ENCODE assay signal across 8 cellular contexts in genomic region chr20:38873050-38873581, GRCh38. TPM values are rescaled to one million over a fixed set of nuclear protein-coding genes. Genes with fewer than 3 reads are reported as not detected.
DNase-seq lines count a peak whose midpoint lies in the region; ATAC-seq and TF ChIP-seq lines count a peak whose summit lies in the region.

No MANE protein-coding gene starts in this region.

- H3K4me1 Mint-ChIP-seq in effector memory CD8-positive, alpha-beta T cell (ENCODE audit: low read depth in 2 of 2) = peaks cover 64 to 88% of the 10 kb centered on the region in 2 donors
- peaks cover 3% of the 10 kb centered on the region for H3K4me1 Mint-ChIP-seq in mesothelial cell of epicardium

- no peaks in the 10 kb centered on the region; the same call in 1 of the 2 replicates for H3K9me3 ChIP-seq in MG63
- peaks cover 0 to 5% (median 0%) of the 10 kb centered on the region in 4 donors for H3K9me3 ChIP-seq in esophagus muscularis mucosa

- H3K9me3 Mint-ChIP-seq in effector memory CD8-positive, alpha-beta T cell = no peaks in the 10 kb centered on the region
- H3K9me3 Mint-ChIP-seq in mesothelial cell of epicardium = no peaks in the 10 kb centered on the region

- no peak overlapping the region for H3K27ac ChIP-seq in esophagus muscularis mucosa (replicated peaks in 1 of 4)

- no peaks in the 10 kb centered on the region for H3K27me3 Mint-ChIP-seq in effector memory CD8-positive, alpha-beta T cell
- peaks cover 40% of the 10 kb centered on the region for H3K27me3 Mint-ChIP-seq in mesothelial cell of epicardium (ENCODE audit: low read depth)

- H3K4me1 ChIP-seq in esophagus muscularis mucosa = peaks cover 5 to 34% (median 16%) of the 10 kb centered on the region in 4 donors

- intact Hi-C loops in esophagus muscularis mucosa (cut with DNase I) = no loop called here

- H3K36me3 ChIP-seq in MG63 (no peaks in the 10 kb centered on the region), esophagus muscularis mucosa (no peaks in the 10 kb centered on the region)

- H3K27me3 ChIP-seq in MG63 (peaks cover 9% of the 10 kb centered on the region), esophagus muscularis mucosa (peaks cover 0 to 64% (median 0%) of the 10 kb centered on the region in 4 donors)

- H3K27ac Mint-ChIP-seq in effector memory CD8-positive, alpha-beta T cell = peak overlapping the region; percentile 99 to 100
- no peak overlapping the region for H3K27ac Mint-ChIP-seq in mesothelial cell of epicardium

- WGBS in esophagus muscularis mucosa = 84% methylated on average over 11 of the region's 12 CpGs

- TF ChIP-seq EP300 in esophagus muscularis mucosa (IDR thresholded peaks at IDR 0.05) = no peak

- ATAC-seq in GM18508 (IDR thresholded peaks at IDR 0.05; ENCODE audit: insufficient read depth, unreplicated experiment) (peak; percentile 41), HG02943 (IDR thresholded peaks at IDR 0.05; ENCODE audit: low read depth, unreplicated experiment) (peak; percentile 45)
- ATAC-seq in effector memory CD8-positive, alpha-beta T cell (replicated peaks) = peak; percentile 67
- peak; percentile 92 for ATAC-seq in stimulated activated naive CD8-positive, alpha-beta T cell treated with anti-CD3 and anti-CD28 coated beads, Interleukin-15, Interleukin-2, amounts not matched to agents 100 U/mL and 50 U/mL, for 24 hours

- TF ChIP-seq CTCF in esophagus muscularis mucosa (IDR thresholded peaks at IDR 0.05) (no peak), mesothelial cell of epicardium (IDR thresholded peaks at IDR 0.05; ENCODE audit: unreplicated experiment) (no peak)

- TF ChIP-seq POLR2A in esophagus muscularis mucosa (IDR thresholded peaks at IDR 0.05; ENCODE audit: low read depth) = no peak

- peak; percentile 74 for DNase-seq in activated CD4-positive, CD25-positive, alpha-beta regulatory T cell treated with anti-CD3 and anti-CD28 coated beads, Interleukin-2, amount 50 U/mL, for 72 hours
- DNase-seq in effector memory CD8-positive, alpha-beta T cell = peak; percentile 80 to 81 (median 81)
- peak; percentile 87 for DNase-seq in stimulated activated naive CD8-positive, alpha-beta T cell treated with anti-CD3 and anti-CD28 coated beads, Interleukin-15, Interleukin-2, amounts not matched to agents 100 U/mL and 50 U/mL, for 24 hours
- DNase-seq in MG63 (no peak), esophagus muscularis mucosa (ENCODE audit: extremely low spot score) (no peak), mesothelial cell of epicardium (ENCODE audit: low spot score in 2 of 2, unreplicated experiment in 2 of 2) (no peak)

- peak overlapping the region; percentile 88 to 93 for H3K4me3 Mint-ChIP-seq in effector memory CD8-positive, alpha-beta T cell
- H3K4me3 Mint-ChIP-seq in mesothelial cell of epicardium = no peak overlapping the region

- peaks cover 61% of the 10 kb centered on the region for H3K36me3 Mint-ChIP-seq in effector memory CD8-positive, alpha-beta T cell (ENCODE audit: insufficient read depth)
- no peaks in the 10 kb centered on the region for H3K36me3 Mint-ChIP-seq in mesothelial cell of epicardium

- H3K4me3 ChIP-seq in MG63 = no peak overlapping the region
- H3K4me3 ChIP-seq in esophagus muscularis mucosa = no peak overlapping the region

RNA-seq across cellular contexts. Expression of gene FAM83D, which starts 53.1 kb away (rescaled TPM):
- total RNA-seq in MG63 (2014; rRNA removed; shearing (Covaris generic); ENCODE audit: low replicate concordance) = 71.5 and 73.9 TPM in 2 replicates
- 100 to 1,000 TPM in 3 of 4 donors, 10 to 100 TPM in 1; 93.9 to 311 (median 211) TPM for total RNA-seq in esophagus muscularis mucosa
- 10.2 to 11.5 TPM (median 10.8 TPM) in 3 replicates for total RNA-seq in mesothelial cell of epicardium

Comparison
In these comparisons a context has a peak if more than half of its experiments do, and no peak if none do; other contexts are left out.
1. ATAC-seq: peak in every context shown above with its lines; median percentile 92 in stimulated activated naive CD8-positive, alpha-beta T cell treated with anti-CD3 and anti-CD28 coated beads, Interleukin-15, Interleukin-2, amounts not matched to agents 100 U/mL and 50 U/mL, for 24 hours; 67 in effector memory CD8-positive, alpha-beta T cell; 45 in HG02943; 41 in GM18508.
2. DNase-seq: peak in activated CD4-positive, CD25-positive, alpha-beta regulatory T cell treated with anti-CD3 and anti-CD28 coated beads, Interleukin-2, amount 50 U/mL, for 72 hours (single experiment), effector memory CD8-positive, alpha-beta T cell (3 of 3) and stimulated activated naive CD8-positive, alpha-beta T cell treated with anti-CD3 and anti-CD28 coated beads, Interleukin-15, Interleukin-2, amounts not matched to agents 100 U/mL and 50 U/mL, for 24 hours (single experiment); none in MG63 (single experiment), esophagus muscularis mucosa (single experiment) and mesothelial cell of epicardium (0 of 2).